In the genomic region with DNA sequence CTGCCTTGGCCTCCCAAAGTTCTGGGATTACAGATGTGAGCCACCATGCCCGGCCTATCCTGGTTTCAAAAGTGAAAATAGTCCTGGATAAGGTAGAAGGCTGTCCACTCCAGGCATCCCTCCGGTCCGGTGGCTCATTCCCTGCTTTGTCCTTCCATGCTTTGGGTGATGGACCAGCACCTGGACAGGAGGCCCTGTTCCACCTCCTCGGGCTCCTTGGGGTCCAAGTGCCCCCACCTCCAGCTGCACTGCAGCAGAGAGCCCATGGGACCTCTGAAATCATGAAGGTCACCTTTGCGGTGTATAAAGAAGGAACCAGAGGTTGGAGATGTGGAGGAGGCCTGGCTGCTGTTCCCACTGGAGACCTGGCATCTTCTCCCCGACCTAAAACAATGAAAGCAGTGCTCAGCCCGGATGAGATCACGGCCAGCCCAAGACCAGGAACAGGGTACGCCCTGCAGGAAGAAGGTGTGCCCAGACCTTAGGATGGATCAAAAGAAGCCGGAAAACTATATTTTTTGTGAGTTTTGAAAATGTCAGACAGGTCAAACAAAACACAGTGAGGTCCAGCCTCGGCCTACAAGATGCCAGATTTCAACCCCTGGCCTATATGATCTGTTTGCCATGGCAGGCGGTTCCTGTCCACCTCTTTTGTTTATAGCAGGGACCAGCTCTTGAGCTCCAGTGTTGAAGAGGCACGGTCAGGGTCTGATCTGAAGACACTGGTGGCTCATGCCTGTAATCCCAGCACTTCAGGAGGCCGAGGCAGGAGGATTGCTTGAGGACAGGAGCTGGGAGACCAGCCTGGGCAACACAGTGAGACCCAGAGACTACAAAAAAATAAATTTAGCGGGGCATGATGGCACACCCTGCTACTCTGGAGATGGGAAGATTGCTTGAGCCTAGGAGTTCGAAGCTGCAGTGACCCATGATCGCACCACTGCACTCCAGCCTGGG, we compare ENCODE assay signal across 20 cellular contexts. TPM values are rescaled to one million over a fixed set of nuclear protein-coding genes. Genes with fewer than 3 reads are reported as not detected.
DNase-seq lines count a peak whose midpoint lies in the region; ATAC-seq and TF ChIP-seq lines count a peak whose summit lies in the region.
"Had no signal": no experiment of that assay in that cellular context is flagged by ENCODE, and none has a peak within 500 bp of the region (broad histone marks: within the 10 kb centered on the region; RNA-seq: fewer than 3 reads in every experiment).

No MANE protein-coding gene starts in this region.

- H3K4me3 Mint-ChIP-seq in activated T-cell treated with anti-CD3 and anti-CD28 coated beads, Interleukin-2, amount 50 U/mL, for 72 hours = no peak overlapping the region
- no peak overlapping the region for H3K4me3 Mint-ChIP-seq in activated CD8-positive, alpha-beta memory T cell treated with anti-CD3 and anti-CD28 coated beads, Interleukin-2, amount 10 ng/mL, durations not matched to agents 7 days and 5 days
- H3K4me3 Mint-ChIP-seq: immature natural killer cell, mesothelial cell of epicardium, T-helper 17 cell had no signal

- DNase-seq in activated T-cell treated with anti-CD3 and anti-CD28 coated beads, Interleukin-2, amount 50 U/mL, for 1 hour = peak; percentile 13
- no peak for DNase-seq in activated T-cell treated with anti-CD3 and anti-CD28 coated beads, Interleukin-2, amount 50 U/mL, for 72 hours
- DNase-seq in activated CD8-positive, alpha-beta memory T cell treated with anti-CD3 and anti-CD28 coated beads, Interleukin-2, amount 10 ng/mL, durations not matched to agents 7 days and 5 days = peak; percentile 22
- DNase-seq in right atrium auricular region (ENCODE audit: low spot score) (peak; percentile 56), NCI-H2227 treated with DMSO at 0.1 percent for 48 hours (lab: John Stamatoyannopoulos, UW) (no peak), NOMO-1 treated with dmso at 0.1 percent for 144 hours (lab: John Stamatoyannopoulos, UW; ENCODE audit: unreplicated experiment) (no peak)
- DNase-seq in stimulated activated CD8-positive, alpha-beta memory T cell treated with anti-CD3 and anti-CD28 coated beads, Interleukin-4, amount 100 ng/mL, for 48 hours = peak; percentile 19
- DNase-seq: activated T-cell treated with anti-CD3 and anti-CD28 coated beads for 4 hours, HCEC 1CT, immature natural killer cell, NCI-H187, NCI-H446, SHP77 treated with DMSO at 0.1 percent for 48 hours, T-helper 17 cell, trophoblast cell had no signal

- no peak overlapping the region for H3K27ac Mint-ChIP-seq in activated T-cell treated with anti-CD3 and anti-CD28 coated beads, Interleukin-2, amount 50 U/mL, for 72 hours
- no peak overlapping the region for H3K27ac Mint-ChIP-seq in activated CD8-positive, alpha-beta memory T cell treated with anti-CD3 and anti-CD28 coated beads, Interleukin-2, amount 10 ng/mL, durations not matched to agents 7 days and 5 days
- H3K27ac Mint-ChIP-seq: mesothelial cell of epicardium, T-helper 17 cell had no signal

- no peaks in the 10 kb centered on the region for H3K9me3 ChIP-seq in right atrium auricular region
- H3K9me3 ChIP-seq: A549, neutrophil had no signal

- H3K9me3 Mint-ChIP-seq in activated T-cell treated with anti-CD3 and anti-CD28 coated beads, Interleukin-2, amount 50 U/mL, for 72 hours = no peaks in the 10 kb centered on the region
- H3K9me3 Mint-ChIP-seq in activated CD8-positive, alpha-beta memory T cell treated with anti-CD3 and anti-CD28 coated beads, Interleukin-2, amount 10 ng/mL, durations not matched to agents 7 days and 5 days (ENCODE audit: low read depth) = no peaks in the 10 kb centered on the region
- H3K9me3 Mint-ChIP-seq: mesothelial cell of epicardium had no signal

- CTCF ChIA-PET in activated CD8-positive, alpha-beta memory T cell treated with anti-CD3 and anti-CD28 coated beads, Interleukin-2, amount 10 ng/mL, durations not matched to agents 7 days and 5 days (lab: Charles Lee) = interaction anchor here (0.9 to 1.2 kb wide), 2 partner anchors 13 to 113 kb away, joined by 3 read pairs; no protein-coding TSS in a partner anchor

- peak overlapping the region; percentile 18 to 40 for H3K27ac ChIP-seq in right atrium auricular region
- H3K27ac ChIP-seq: A549, C4-2B, neutrophil had no signal

- peaks cover 3% of the 10 kb centered on the region for H3K27me3 Mint-ChIP-seq in activated T-cell treated with anti-CD3 and anti-CD28 coated beads, Interleukin-2, amount 50 U/mL, for 72 hours (ENCODE audit: low read depth)
- H3K27me3 Mint-ChIP-seq in activated CD8-positive, alpha-beta memory T cell treated with anti-CD3 and anti-CD28 coated beads, Interleukin-2, amount 10 ng/mL, durations not matched to agents 7 days and 5 days = no peaks in the 10 kb centered on the region
- H3K27me3 Mint-ChIP-seq: T-helper 17 cell had no signal

- TF ChIP-seq CTCF in right atrium auricular region (IDR thresholded peaks at IDR 0.05) = no peak

- H3K4me1 ChIP-seq in right atrium auricular region = peaks cover 0 to 11% of the 10 kb centered on the region in 2 donors
- H3K4me1 ChIP-seq: A549 had no signal

- peaks cover 29% of the 10 kb centered on the region for H3K4me1 Mint-ChIP-seq in activated T-cell treated with anti-CD3 and anti-CD28 coated beads, Interleukin-2, amount 50 U/mL, for 72 hours (ENCODE audit: low read depth)
- peaks cover 11% of the 10 kb centered on the region for H3K4me1 Mint-ChIP-seq in activated CD8-positive, alpha-beta memory T cell treated with anti-CD3 and anti-CD28 coated beads, Interleukin-2, amount 10 ng/mL, durations not matched to agents 7 days and 5 days

- no peak overlapping the region for H3K4me3 ChIP-seq in right atrium auricular region
- H3K4me3 ChIP-seq: A549 had no signal

- H3K36me3 ChIP-seq in right atrium auricular region = no peaks in the 10 kb centered on the region
- H3K36me3 ChIP-seq: neutrophil had no signal

- peaks cover under 1 to 4% of the 10 kb centered on the region in 2 donors for H3K36me3 Mint-ChIP-seq in activated T-cell treated with anti-CD3 and anti-CD28 coated beads, Interleukin-2, amount 50 U/mL, for 72 hours (ENCODE audit: insufficient read depth in 2 of 2)
- H3K36me3 Mint-ChIP-seq in activated CD8-positive, alpha-beta memory T cell treated with anti-CD3 and anti-CD28 coated beads, Interleukin-2, amount 10 ng/mL, durations not matched to agents 7 days and 5 days = peaks cover 7% of the 10 kb centered on the region

- no peaks in the 10 kb centered on the region for H3K27me3 ChIP-seq in right atrium auricular region

- ATAC-seq in activated T-cell treated with anti-CD3 and anti-CD28 coated beads, Interleukin-2, amount 50 U/mL, for 72 hours (replicated peaks in 1 of 2) = no peak
- ATAC-seq in activated CD8-positive, alpha-beta memory T cell treated with anti-CD3 and anti-CD28 coated beads, Interleukin-2, amount 10 ng/mL, durations not matched to agents 7 days and 5 days = no peak
- no peak for ATAC-seq in HG03175 (IDR thresholded peaks at IDR 0.05; ENCODE audit: unreplicated experiment)
- ATAC-seq: A549, T-helper 17 cell had no signal

RNA-seq across cellular contexts. Expression of gene LSR, which starts 5.8 kb away (rescaled TPM):
- total RNA-seq in activated T-cell treated with anti-CD3 and anti-CD28 coated beads, Interleukin-2, amount 50 U/mL, for 72 hours = 10 to 100 TPM; 24.2 to 41.1 TPM
- total RNA-seq in activated CD8-positive, alpha-beta memory T cell treated with anti-CD3 and anti-CD28 coated beads, Interleukin-2, amount 10 ng/mL, durations not matched to agents 7 days and 5 days = 10 to 100 TPM in 1 of 2 experiments, 1 to 10 TPM in 1; 7.2 to 10.0 TPM
- 10 to 100 TPM in 1 of 2 donors, 1 to 10 TPM in 1; 7.6 to 20.1 TPM for total RNA-seq in right atrium auricular region

RNA-seq across cellular contexts. Expression of gene USF2, which starts 14.1 kb away (rescaled TPM):
- 100 to 1,000 TPM; 202 to 212 TPM for total RNA-seq in activated T-cell treated with anti-CD3 and anti-CD28 coated beads, Interleukin-2, amount 50 U/mL, for 72 hours
- total RNA-seq in activated CD8-positive, alpha-beta memory T cell treated with anti-CD3 and anti-CD28 coated beads, Interleukin-2, amount 10 ng/mL, durations not matched to agents 7 days and 5 days = 100 to 1,000 TPM; 138 to 154 TPM
- 100 to 1,000 TPM; 130 to 180 TPM for total RNA-seq in right atrium auricular region

RNA-seq across cellular contexts. Expression of gene FAM187B, which starts 26.1 kb away (rescaled TPM):
- not detected for total RNA-seq in activated T-cell treated with anti-CD3 and anti-CD28 coated beads, Interleukin-2, amount 50 U/mL, for 72 hours
- total RNA-seq in activated CD8-positive, alpha-beta memory T cell treated with anti-CD3 and anti-CD28 coated beads, Interleukin-2, amount 10 ng/mL, durations not matched to agents 7 days and 5 days = not detected
- total RNA-seq in right atrium auricular region = not detected
- total RNA-seq: mesothelial cell of epicardium, T-helper 17 cell had no signal

RNA-seq across cellular contexts. Expression of gene HAMP, which starts 27.7 kb away (rescaled TPM):
- 1 to 10 TPM; 1.2 to 2.4 TPM for total RNA-seq in activated T-cell treated with anti-CD3 and anti-CD28 coated beads, Interleukin-2, amount 50 U/mL, for 72 hours
- total RNA-seq in activated CD8-positive, alpha-beta memory T cell treated with anti-CD3 and anti-CD28 coated beads, Interleukin-2, amount 10 ng/mL, durations not matched to agents 7 days and 5 days = under 1 TPM; 0.55 to 0.77 TPM
- total RNA-seq in right atrium auricular region = 100 to 1,000 TPM in 1 of 2 donors, not detected in 1; 146 TPM

RNA-seq across cellular contexts. Expression of gene MAG, which starts 37.3 kb away (rescaled TPM):
- under 1 TPM; 0.29 to 0.83 TPM for total RNA-seq in activated T-cell treated with anti-CD3 and anti-CD28 coated beads, Interleukin-2, amount 50 U/mL, for 72 hours
- total RNA-seq in activated CD8-positive, alpha-beta memory T cell treated with anti-CD3 and anti-CD28 coated beads, Interleukin-2, amount 10 ng/mL, durations not matched to agents 7 days and 5 days = under 1 TPM in 1 of 2 experiments, not detected in 1; 0.26 TPM
- not detected for total RNA-seq in right atrium auricular region
- total RNA-seq: T-helper 17 cell had no signal

Comparison
In these comparisons a context has a peak if more than half of its experiments do, and no peak if none do; other contexts are left out.
1. DNase-seq: peak in activated T-cell treated with anti-CD3 and anti-CD28 coated beads, Interleukin-2, amount 50 U/mL, for 1 hour (single experiment), activated CD8-positive, alpha-beta memory T cell treated with anti-CD3 and anti-CD28 coated beads, Interleukin-2, amount 10 ng/mL, durations not matched to agents 7 days and 5 days (single experiment), right atrium auricular region (single experiment) and stimulated activated CD8-positive, alpha-beta memory T cell treated with anti-CD3 and anti-CD28 coated beads, Interleukin-4, amount 100 ng/mL, for 48 hours (single experiment); none in activated T-cell treated with anti-CD3 and anti-CD28 coated beads, Interleukin-2, amount 50 U/mL, for 72 hours (0 of 2), NCI-H2227 treated with DMSO at 0.1 percent for 48 hours (single experiment) and NOMO-1 treated with dmso at 0.1 percent for 144 hours (single experiment).